In genomic region chr2:45649457-45649854, GRCh38 we compare ENCODE assay signal across 8 cellular contexts. TPM values are rescaled to one million over a fixed set of nuclear protein-coding genes. Genes with fewer than 3 reads are reported as not detected.
A peak's percentile ranks its signal among the peaks of the same experiment; 100 is the strongest.
DNase-seq lines count a peak whose midpoint lies in the region; ATAC-seq, FAIRE-seq and TF ChIP-seq lines count a peak whose summit lies in the region.

No MANE protein-coding gene starts in this region.

- no peaks in the 10 kb centered on the region for H3K9me3 Mint-ChIP-seq in activated naive CD8-positive, alpha-beta T cell treated with anti-CD3 and anti-CD28 coated beads, Interleukin-2, amount 10 ng/mL, durations not matched to agents 7 days and 5 days

- ATAC-seq in Right ventricle myocardium superior (ENCODE audit: poor library complexity), result no peak
- no peak for ATAC-seq in activated naive CD8-positive, alpha-beta T cell treated with anti-CD3 and anti-CD28 coated beads, Interleukin-2, amount 10 ng/mL, durations not matched to agents 7 days and 5 days (ENCODE audit: low read depth)
- no peak for ATAC-seq in activated CD4-positive, CD25-positive, alpha-beta regulatory T cell treated with anti-CD3 and anti-CD28 coated beads, Interleukin-2, amount 50 U/mL, for 24 hours

- no peaks in the 10 kb centered on the region for H3K9me3 ChIP-seq in right atrium auricular region
- no peaks in the 10 kb centered on the region for H3K9me3 ChIP-seq in stomach smooth muscle (ENCODE audit: control insufficient read depth in 2 of 2, low read length in 2 of 2)

- peak in 1 of 2 donors; percentile 26 for TF ChIP-seq CTCF in right atrium auricular region (IDR thresholded peaks at IDR 0.05)

- peak overlapping the region; percentile 99 to 100 for H3K27ac ChIP-seq in right atrium auricular region
- peak overlapping the region; percentile 94 for H3K27ac ChIP-seq in stomach smooth muscle (ENCODE audit: low read length)

- POLR2A ChIA-PET in activated naive CD8-positive, alpha-beta T cell treated with anti-CD3 and anti-CD28 coated beads, Interleukin-2, amount 10 ng/mL, durations not matched to agents 7 days and 5 days (lab: Charles Lee), result interaction anchor here (0.9 to 1.7 kb wide), 6 partner anchors 22 to 287 kb away, joined by 3 to 4 read pairs (median 3); no protein-coding TSS in a partner anchor

- H3K27ac Mint-ChIP-seq in activated naive CD8-positive, alpha-beta T cell treated with anti-CD3 and anti-CD28 coated beads, Interleukin-2, amount 10 ng/mL, durations not matched to agents 7 days and 5 days, result peak overlapping the region; percentile 71

- no peak for FAIRE-seq in HTR-8/SVneo (lab: Jason Lieb, UNC)

- H3K4me3 ChIP-seq in right atrium auricular region (peak overlapping the region; percentile 89 to 97), stomach smooth muscle (ENCODE audit: low read length in 2 of 2) (peak overlapping the region; percentile 80 to 88)

- peak overlapping the region; percentile 87 for H3K4me3 Mint-ChIP-seq in activated naive CD8-positive, alpha-beta T cell treated with anti-CD3 and anti-CD28 coated beads, Interleukin-2, amount 10 ng/mL, durations not matched to agents 7 days and 5 days

- H3K9ac ChIP-seq in stomach smooth muscle (ENCODE audit: low read length in 2 of 2), result peak overlapping the region; percentile 86 to 88

- H3K27me3 ChIP-seq in right atrium auricular region (no peaks in the 10 kb centered on the region), stomach smooth muscle (ENCODE audit: control insufficient read depth in 1 of 2, insufficient read depth in 2 of 2, low read length in 2 of 2) (no peaks in the 10 kb centered on the region)

- H3K4me1 Mint-ChIP-seq in activated naive CD8-positive, alpha-beta T cell treated with anti-CD3 and anti-CD28 coated beads, Interleukin-2, amount 10 ng/mL, durations not matched to agents 7 days and 5 days, result peaks cover 27% of the 10 kb centered on the region

- H3K4me1 ChIP-seq in right atrium auricular region (peaks cover 0 to 34% of the 10 kb centered on the region in 2 donors), stomach smooth muscle (ENCODE audit: control insufficient read depth, insufficient read depth, low read length) (peaks cover 33% of the 10 kb centered on the region)

- peaks cover 5% of the 10 kb centered on the region for H3K27me3 Mint-ChIP-seq in activated naive CD8-positive, alpha-beta T cell treated with anti-CD3 and anti-CD28 coated beads, Interleukin-2, amount 10 ng/mL, durations not matched to agents 7 days and 5 days

- DNase-seq in right atrium auricular region (ENCODE audit: low spot score) (no peak), Right ventricle myocardium superior (no peak), iris pigment epithelial cell (ENCODE audit: low read depth) (peak; percentile 34), NCI-H69 (lab: John Stamatoyannopoulos, UW) (no peak), HTR-8/SVneo (ENCODE audit: insufficient read length, low spot score) (no peak)
- DNase-seq in activated naive CD8-positive, alpha-beta T cell treated with anti-CD3 and anti-CD28 coated beads, Interleukin-2, amount 10 ng/mL, durations not matched to agents 7 days and 5 days, result no peak

- peaks cover 6% of the 10 kb centered on the region for H3K36me3 Mint-ChIP-seq in activated naive CD8-positive, alpha-beta T cell treated with anti-CD3 and anti-CD28 coated beads, Interleukin-2, amount 10 ng/mL, durations not matched to agents 7 days and 5 days

- intact Hi-C loops in Right ventricle myocardium superior (cut with DNase I), result no loop called here

- H3K36me3 ChIP-seq in right atrium auricular region (no peaks in the 10 kb centered on the region), stomach smooth muscle (ENCODE audit: control insufficient read depth in 2 of 2, insufficient read depth in 2 of 2, low read length in 2 of 2) (no peaks in the 10 kb centered on the region)

RNA-seq across cellular contexts. Expression of gene PRKCE, which starts 2.0 kb away (rescaled TPM):
- total RNA-seq in right atrium auricular region (10 to 100 TPM in 1 of 2 donors, 1 to 10 TPM in 1; 7.2 to 11.8 TPM), Right ventricle myocardium superior (12.5 TPM)
- 10 to 100 TPM; 18.4 to 20.5 TPM for total RNA-seq in activated naive CD8-positive, alpha-beta T cell treated with anti-CD3 and anti-CD28 coated beads, Interleukin-2, amount 10 ng/mL, durations not matched to agents 7 days and 5 days

RNA-seq across cellular contexts. Expression of gene SRBD1, which starts 38.4 kb away (rescaled TPM):
- total RNA-seq in right atrium auricular region (1 to 10 TPM; 5.3 to 9.6 TPM), Right ventricle myocardium superior (6.6 TPM)
- total RNA-seq in activated naive CD8-positive, alpha-beta T cell treated with anti-CD3 and anti-CD28 coated beads, Interleukin-2, amount 10 ng/mL, durations not matched to agents 7 days and 5 days, result 10 to 100 TPM; 20.5 to 23.9 TPM
